ENCODE assay signal across 13 cellular contexts in the genomic region with DNA sequence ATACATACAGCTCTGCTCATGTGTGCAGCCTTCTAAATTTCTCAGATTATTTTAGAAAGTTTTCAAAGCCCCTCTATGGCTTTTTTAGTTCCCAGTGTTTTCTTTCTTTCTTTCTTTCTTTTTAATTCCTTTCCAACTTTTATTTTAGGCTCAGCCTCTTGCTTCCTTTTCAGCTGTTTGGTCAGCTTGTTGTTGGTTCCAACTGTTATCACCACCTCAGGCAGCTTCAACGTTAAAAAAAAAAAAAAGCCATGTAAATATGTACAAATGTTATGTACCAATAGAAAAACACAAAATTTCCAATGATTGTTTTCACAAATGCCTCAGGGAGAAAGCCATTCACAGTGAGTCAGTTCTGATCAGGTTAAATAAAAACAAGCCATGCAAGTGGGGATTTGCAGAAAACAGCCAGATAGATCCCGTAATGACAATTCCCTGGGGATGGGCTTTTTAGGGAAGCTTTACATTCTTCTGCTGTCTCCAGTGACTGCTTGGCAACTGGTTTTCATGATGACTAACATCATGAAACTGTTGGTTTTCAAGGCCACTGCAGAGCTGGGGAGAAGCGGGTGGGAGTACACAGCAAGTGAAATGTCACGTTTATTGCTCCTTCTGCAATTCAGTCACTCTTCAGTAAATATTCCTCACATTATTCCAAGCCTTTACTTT.
DNase-seq lines count a peak whose midpoint lies in the region; ATAC-seq and TF ChIP-seq lines count a peak whose summit lies in the region.
"Had no signal": no experiment of that assay in that cellular context is flagged by ENCODE, and none has a peak within 500 bp of the region (broad histone marks: within the 10 kb centered on the region; RNA-seq: fewer than 3 reads in every experiment).

No MANE protein-coding gene starts in this region.

- ATAC-seq in Right ventricle myocardium superior (ENCODE audit: poor library complexity) (peak; percentile 77), HG03565 (IDR thresholded peaks at IDR 0.05; ENCODE audit: unreplicated experiment) (no peak), GM19023 (IDR thresholded peaks at IDR 0.05; ENCODE audit: unreplicated experiment) (no peak)
- ATAC-seq: CD8-positive, alpha-beta T cell had no signal

- no peaks in the 10 kb centered on the region for H3K27me3 ChIP-seq in right atrium auricular region

- intact Hi-C loops in Right ventricle myocardium superior (cut with DNase I) = no loop called here

- peaks cover 0 to 4% of the 10 kb centered on the region in 2 donors for H3K9me3 ChIP-seq in right atrium auricular region

- no peak for TF ChIP-seq CTCF in right atrium auricular region (IDR thresholded peaks at IDR 0.05)

- no peak for DNase-seq in Right ventricle myocardium superior
- no peak for DNase-seq in right atrium auricular region (ENCODE audit: low spot score)
- peak; percentile 47 for DNase-seq in astrocyte of the hippocampus (ENCODE audit: low read depth, low spot score)
- DNase-seq in hepatic stellate cell (ENCODE audit: low spot score) = peak; percentile 34
- DNase-seq in RPMI8226 = no peak
- no peak for DNase-seq in NCI-H2107 (lab: John Stamatoyannopoulos, UW)
- DNase-seq: activated naive CD4-positive, alpha-beta T cell treated with anti-CD3 and anti-CD28 coated beads for 36 hours; CD8-positive, alpha-beta T cell; foreskin melanocyte; H9; naive B cell had no signal

- H3K4me1 ChIP-seq in right atrium auricular region = no peaks in the 10 kb centered on the region

- H3K36me3 ChIP-seq in right atrium auricular region = no peaks in the 10 kb centered on the region

- H3K4me3 ChIP-seq in right atrium auricular region = no peak overlapping the region

- H3K27ac ChIP-seq in right atrium auricular region = peak overlapping the region in 1 of 2 donors; percentile 4

Comparison
In these comparisons a context has a peak if more than half of its experiments do, and no peak if none do; other contexts are left out.
1. DNase-seq: peak in astrocyte of the hippocampus (single experiment) and hepatic stellate cell (single experiment); none in Right ventricle myocardium superior (single experiment), right atrium auricular region (single experiment), RPMI8226 (single experiment) and NCI-H2107 (single experiment).